1 cellular context compared by ENCODE assay signal in the genomic region with DNA sequence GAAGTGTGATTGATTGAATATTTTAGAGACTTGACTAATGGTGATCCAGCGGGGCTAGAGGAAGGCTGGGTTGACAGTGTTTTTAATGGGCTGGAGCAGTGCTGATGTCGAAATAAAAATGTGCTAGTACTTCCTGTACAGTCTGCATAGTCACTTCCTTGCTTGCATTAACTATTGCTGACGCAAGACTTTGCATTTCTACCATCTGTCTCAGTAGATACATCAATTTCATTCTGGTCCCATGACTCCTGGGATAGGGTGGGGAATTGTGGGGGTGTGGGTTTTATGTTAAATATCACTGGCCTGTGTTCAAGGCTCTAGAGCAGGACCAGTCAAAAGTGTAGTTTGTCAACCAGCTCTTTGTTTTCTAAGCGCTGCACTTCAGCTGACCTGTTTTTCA.
A peak's percentile ranks its signal among the peaks of the same experiment; 100 is the strongest.
TF ChIP-seq lines count a peak whose summit lies in the region.

No MANE protein-coding gene starts in this region.

TF ChIP-seq in K562, 482 proteins besides CTCF, POLR2A, EP300 and RAD21 (continued from another document):
- TF ChIP-seq, protein P1, sequence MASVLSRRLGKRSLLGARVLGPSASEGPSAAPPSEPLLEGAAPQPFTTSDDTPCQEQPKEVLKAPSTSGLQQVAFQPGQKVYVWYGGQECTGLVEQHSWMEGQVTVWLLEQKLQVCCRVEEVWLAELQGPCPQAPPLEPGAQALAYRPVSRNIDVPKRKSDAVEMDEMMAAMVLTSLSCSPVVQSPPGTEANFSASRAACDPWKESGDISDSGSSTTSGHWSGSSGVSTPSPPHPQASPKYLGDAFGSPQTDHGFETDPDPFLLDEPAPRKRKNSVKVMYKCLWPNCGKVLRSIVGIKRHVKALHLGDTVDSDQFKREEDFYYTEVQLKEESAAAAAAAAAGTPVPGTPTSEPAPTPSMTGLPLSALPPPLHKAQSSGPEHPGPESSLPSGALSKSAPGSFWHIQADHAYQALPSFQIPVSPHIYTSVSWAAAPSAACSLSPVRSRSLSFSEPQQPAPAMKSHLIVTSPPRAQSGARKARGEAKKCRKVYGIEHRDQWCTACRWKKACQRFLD (CRISPR knock-in tag; IDR thresholded peaks at IDR 0.05) = no peak
- peak; percentile 12; the same call in 1 of the 2 replicates for TF ChIP-seq MAFK (IDR thresholded peaks at IDR 0.05; ENCODE audit: low read length)
- TF ChIP-seq, protein P2, sequence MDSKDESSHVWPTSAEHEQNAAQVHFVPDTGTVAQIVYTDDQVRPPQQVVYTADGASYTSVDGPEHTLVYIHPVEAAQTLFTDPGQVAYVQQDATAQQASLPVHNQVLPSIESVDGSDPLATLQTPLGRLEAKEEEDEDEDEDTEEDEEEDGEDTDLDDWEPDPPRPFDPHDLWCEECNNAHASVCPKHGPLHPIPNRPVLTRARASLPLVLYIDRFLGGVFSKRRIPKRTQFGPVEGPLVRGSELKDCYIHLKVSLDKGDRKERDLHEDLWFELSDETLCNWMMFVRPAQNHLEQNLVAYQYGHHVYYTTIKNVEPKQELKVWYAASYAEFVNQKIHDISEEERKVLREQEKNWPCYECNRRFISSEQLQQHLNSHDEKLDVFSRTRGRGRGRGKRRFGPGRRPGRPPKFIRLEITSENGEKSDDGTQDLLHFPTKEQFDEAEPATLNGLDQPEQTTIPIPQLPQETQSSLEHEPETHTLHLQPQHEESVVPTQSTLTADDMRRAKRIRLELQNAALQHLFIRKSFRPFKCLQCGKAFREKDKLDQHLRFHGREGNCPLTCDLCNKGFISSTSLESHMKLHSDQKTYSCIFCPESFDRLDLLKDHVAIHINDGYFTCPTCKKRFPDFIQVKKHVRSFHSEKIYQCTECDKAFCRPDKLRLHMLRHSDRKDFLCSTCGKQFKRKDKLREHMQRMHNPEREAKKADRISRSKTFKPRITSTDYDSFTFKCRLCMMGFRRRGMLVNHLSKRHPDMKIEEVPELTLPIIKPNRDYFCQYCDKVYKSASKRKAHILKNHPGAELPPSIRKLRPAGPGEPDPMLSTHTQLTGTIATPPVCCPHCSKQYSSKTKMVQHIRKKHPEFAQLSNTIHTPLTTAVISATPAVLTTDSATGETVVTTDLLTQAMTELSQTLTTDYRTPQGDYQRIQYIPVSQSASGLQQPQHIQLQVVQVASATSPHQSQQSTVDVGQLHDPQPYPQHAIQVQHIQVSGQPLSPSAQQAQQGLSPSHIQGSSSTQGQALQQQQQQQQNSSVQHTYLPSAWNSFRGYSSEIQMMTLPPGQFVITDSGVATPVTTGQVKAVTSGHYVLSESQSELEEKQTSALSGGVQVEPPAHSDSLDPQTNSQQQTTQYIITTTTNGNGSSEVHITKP (IDR thresholded peaks at IDR 0.05; ENCODE audit: partially characterized antibody) = no peak
- no peak for TF ChIP-seq KAT2B (IDR thresholded peaks at IDR 0.05; ENCODE audit: low read depth, low read length)
- TF ChIP-seq NFYB (IDR thresholded peaks at IDR 0.05; ENCODE audit: extremely low read depth, insufficient read length) = no peak
- TF ChIP-seq CEBPB (tag; IDR thresholded peaks at IDR 0.05) = peak; percentile 44
- no peak for TF ChIP-seq ZNF23 (CRISPR knock-in tag; IDR thresholded peaks at IDR 0.05)
- peak; percentile 62 for TF ChIP-seq ZNF316 (IDR thresholded peaks at IDR 0.05)
- no peak for TF ChIP-seq NONO (IDR thresholded peaks at IDR 0.05; ENCODE audit: low read depth in 2 of 2, low read length in 1 of 2)
- TF ChIP-seq ZNF324 (CRISPR knock-in tag; IDR thresholded peaks at IDR 0.05) = no peak
- no peak for TF ChIP-seq BCOR (IDR thresholded peaks at IDR 0.05)
- peak; percentile 50; the same call in 1 of the 2 replicates for TF ChIP-seq CEBPG (CRISPR knock-in tag; IDR thresholded peaks at IDR 0.05)
- TF ChIP-seq CEBPG (tag; conservative IDR thresholded peaks at IDR 0.05 in 1 of 2, IDR thresholded peaks at IDR 0.05 in 1 of 2) = peak in 1 of 2 experiments; percentile 59; a peak in 2 of 4 replicates
- TF ChIP-seq TRIM24 (IDR thresholded peaks at IDR 0.05) = peak in 1 of 2 experiments; percentile 38; a peak in 1 of 4 replicates
- TF ChIP-seq ZFP1 (CRISPR knock-in tag; IDR thresholded peaks at IDR 0.05) = no peak
- TF ChIP-seq CBFA2T3 (IDR thresholded peaks at IDR 0.05) = no peak
- peak; percentile 45; the same call in 1 of the 2 replicates for TF ChIP-seq C11orf30 (IDR thresholded peaks at IDR 0.05; ENCODE audit: low read depth)
- TF ChIP-seq TCF7 (IDR thresholded peaks at IDR 0.05; ENCODE audit: borderline replicate concordance) = no peak
- TF ChIP-seq ARNT (IDR thresholded peaks at IDR 0.05) = no peak
- TF ChIP-seq GABPA (tag; conservative IDR thresholded peaks at IDR 0.05; ENCODE audit: low read depth) = peak; percentile 51; the same call in 1 of the 2 replicates
- TF ChIP-seq FOXJ2 (tag; IDR thresholded peaks at IDR 0.05) = no peak
- TF ChIP-seq ARID1B (IDR thresholded peaks at IDR 0.05) = 0 out of 2 replicates have a peak, but pooled peaks have one; percentile 12
- TF ChIP-seq ZNF445 (CRISPR knock-in tag; IDR thresholded peaks at IDR 0.05; ENCODE audit: low read depth) = no peak
- TF ChIP-seq NR1H2 (CRISPR knock-in tag; IDR thresholded peaks at IDR 0.05) = no peak
- no peak for TF ChIP-seq CAMTA2 (CRISPR knock-in tag; conservative IDR thresholded peaks at IDR 0.05)
- TF ChIP-seq ZNF778 (CRISPR knock-in tag; IDR thresholded peaks at IDR 0.05) = no peak
- no peak for TF ChIP-seq TCF3 (CRISPR knock-in tag; IDR thresholded peaks at IDR 0.05)
- no peak for TF ChIP-seq LARP7 (IDR thresholded peaks at IDR 0.05)
- no peak for TF ChIP-seq ZKSCAN8 (CRISPR knock-in tag; IDR thresholded peaks at IDR 0.05)
- no peak for TF ChIP-seq ZNF12 (CRISPR knock-in tag; IDR thresholded peaks at IDR 0.05)
